In the genomic region with DNA sequence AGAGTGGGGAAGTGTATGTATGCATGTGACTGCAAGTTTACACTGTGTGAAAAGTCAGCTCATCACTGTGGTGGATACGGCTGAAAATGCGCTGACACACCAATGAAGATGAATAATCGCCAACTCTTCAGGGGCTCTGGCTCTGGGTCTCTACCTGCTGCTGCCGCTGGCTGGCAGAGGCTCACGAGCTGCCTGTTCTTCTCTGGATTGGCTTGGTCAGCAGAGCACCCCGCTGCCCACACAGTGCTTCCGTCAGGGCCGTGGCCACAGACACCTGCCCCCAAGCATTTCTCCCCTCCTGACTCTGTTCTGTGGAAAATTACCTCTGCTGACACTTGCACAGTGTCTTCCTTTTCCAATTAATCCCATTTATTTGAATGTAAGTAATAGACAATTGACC, we compare ENCODE assay signal across 28 cellular contexts.
DNase-seq lines count a peak whose midpoint lies in the region; ATAC-seq and FAIRE-seq lines count a peak whose summit lies in the region.
"Had no signal": no experiment of that assay in that cellular context is flagged by ENCODE, and none has a peak within 500 bp of the region (broad histone marks: within the 10 kb centered on the region; RNA-seq: fewer than 3 reads in every experiment).

No MANE protein-coding gene starts in this region.

- no peak for DNase-seq in stimulated activated naive CD8-positive, alpha-beta T cell treated with anti-CD3 and anti-CD28 coated beads, Interleukin-15, amount 100 ng/mL, for 72 hours
- DNase-seq in stimulated activated naive CD8-positive, alpha-beta T cell treated with anti-CD3 and anti-CD28 coated beads, Interleukin-15, Interleukin-2, amounts not matched to agents 100 U/mL and 50 U/mL, for 24 hours: no peak
- peak; percentile 85 for DNase-seq in SK-N-MC (ENCODE audit: low read depth, low spot score)
- DNase-seq in cerebellar nuclear complex (lab: John Stamatoyannopoulos, UW): peak; percentile 25 to 60
- DNase-seq in T-helper 2 cell: no peak
- DNase-seq in urothelium cell line (ENCODE audit: low spot score): no peak
- DNase-seq: ACHN; BE2C; CD4-positive, alpha-beta memory T cell; CD4-positive, CD25-positive, alpha-beta regulatory T cell; CD8-positive, alpha-beta memory T cell; COR-L47; DMS 273 treated with DMSO at 0.1 percent for 48 hours; DMS153; DMS53; DMS79; DND-41; EL; GF-D8 had no signal

- peak overlapping the region; percentile 99 for H3K27ac ChIP-seq in SK-N-MC
- H3K27ac ChIP-seq: 22Rv1, A549, BLaER1 had no signal

- H3K4me1 Mint-ChIP-seq in stimulated activated naive CD8-positive, alpha-beta T cell treated with anti-CD3 and anti-CD28 coated beads, Interleukin-15, amount 100 ng/mL, for 72 hours: no peaks in the 10 kb centered on the region
- H3K4me1 Mint-ChIP-seq: CD14-positive monocyte; CD4-positive, alpha-beta memory T cell; CD4-positive, CD25-positive, alpha-beta regulatory T cell; CD8-positive, alpha-beta memory T cell had no signal

- peak; percentile 35 for ATAC-seq in stimulated activated naive CD8-positive, alpha-beta T cell treated with anti-CD3 and anti-CD28 coated beads, Interleukin-15, amount 100 ng/mL, for 72 hours
- ATAC-seq in stimulated activated naive CD8-positive, alpha-beta T cell treated with anti-CD3 and anti-CD28 coated beads, Interleukin-15, Interleukin-2, amounts not matched to agents 100 U/mL and 50 U/mL, for 24 hours: no peak
- no peak for ATAC-seq in GM18861 (IDR thresholded peaks at IDR 0.05; ENCODE audit: unreplicated experiment)
- ATAC-seq: A549 had no signal

- H3K27me3 Mint-ChIP-seq in stimulated activated naive CD8-positive, alpha-beta T cell treated with anti-CD3 and anti-CD28 coated beads, Interleukin-15, amount 100 ng/mL, for 72 hours: no peaks in the 10 kb centered on the region

- peak overlapping the region; percentile 35 for H3K4me3 ChIP-seq in SK-N-MC
- H3K4me3 ChIP-seq: A549, BLaER1 had no signal

- H3K36me3 ChIP-seq in SK-N-MC (ENCODE audit: insufficient read depth, low read length): peaks cover 51% of the 10 kb centered on the region
- H3K36me3 ChIP-seq: BE2C, BLaER1 had no signal

- no peak for FAIRE-seq in urothelium cell line (lab: Jason Lieb, UNC)
- FAIRE-seq: A549, G401.6, GM12891, GM18507, GM19239 had no signal

- H3K4me3 Mint-ChIP-seq in stimulated activated naive CD8-positive, alpha-beta T cell treated with anti-CD3 and anti-CD28 coated beads, Interleukin-15, amount 100 ng/mL, for 72 hours: no peak overlapping the region
- H3K4me3 Mint-ChIP-seq: CD14-positive monocyte; CD4-positive, alpha-beta memory T cell; CD8-positive, alpha-beta memory T cell had no signal

- no peaks in the 10 kb centered on the region for H3K9me3 Mint-ChIP-seq in stimulated activated naive CD8-positive, alpha-beta T cell treated with anti-CD3 and anti-CD28 coated beads, Interleukin-15, amount 100 ng/mL, for 72 hours
- H3K9me3 Mint-ChIP-seq: CD4-positive, alpha-beta memory T cell; CD8-positive, alpha-beta memory T cell had no signal

- H3K9ac ChIP-seq in SK-N-MC (ENCODE audit: insufficient read length): peak overlapping the region; percentile 68
- H3K9ac ChIP-seq: BLaER1 had no signal

- no peaks in the 10 kb centered on the region for H3K9me3 ChIP-seq in SK-N-MC (ENCODE audit: low read depth, low read length)
- H3K9me3 ChIP-seq: A549, BE2C, BLaER1 had no signal

- H3K27ac Mint-ChIP-seq in stimulated activated naive CD8-positive, alpha-beta T cell treated with anti-CD3 and anti-CD28 coated beads, Interleukin-15, amount 100 ng/mL, for 72 hours: no peak overlapping the region
- H3K27ac Mint-ChIP-seq: CD14-positive monocyte; CD4-positive, alpha-beta memory T cell; CD4-positive, CD25-positive, alpha-beta regulatory T cell; CD8-positive, alpha-beta memory T cell had no signal

Comparison
In these comparisons a context has a peak if more than half of its experiments do, and no peak if none do; other contexts are left out.
1. DNase-seq: peak in SK-N-MC (single experiment) and cerebellar nuclear complex (2 of 2); none in stimulated activated naive CD8-positive, alpha-beta T cell treated with anti-CD3 and anti-CD28 coated beads, Interleukin-15, amount 100 ng/mL, for 72 hours (0 of 2), stimulated activated naive CD8-positive, alpha-beta T cell treated with anti-CD3 and anti-CD28 coated beads, Interleukin-15, Interleukin-2, amounts not matched to agents 100 U/mL and 50 U/mL, for 24 hours (single experiment), T-helper 2 cell (0 of 5) and urothelium cell line (single experiment).